Comparison of ENCODE assay signal across 30 cellular contexts in genomic region chr12:32702470-32702869, GRCh38. TPM values are rescaled to one million over a fixed set of nuclear protein-coding genes. Genes with fewer than 3 reads are reported as not detected.
A peak's percentile ranks its signal among the peaks of the same experiment; 100 is the strongest.
DNase-seq lines count a peak whose midpoint lies in the region; ATAC-seq and TF ChIP-seq lines count a peak whose summit lies in the region.
"Had no signal": no experiment of that assay in that cellular context is flagged by ENCODE, and none has a peak within 500 bp of the region (broad histone marks: within the 10 kb centered on the region; RNA-seq: fewer than 3 reads in every experiment).

No MANE protein-coding gene starts in this region.

- H3K27ac Mint-ChIP-seq in activated T-cell treated with anti-CD3 and anti-CD28 coated beads, Interleukin-2, amount 50 U/mL, for 24 hours: peak overlapping the region; percentile 34
- no peak overlapping the region for H3K27ac Mint-ChIP-seq in WTC11
- H3K27ac Mint-ChIP-seq: activated CD4-positive, alpha-beta T cell treated with anti-CD3 and anti-CD28 coated beads for 36 hours; activated CD8-positive, alpha-beta T cell treated with anti-CD3 and anti-CD28 coated beads for 36 hours; activated T-helper 17 cell treated with anti-CD3 and anti-CD28 coated beads, Interleukin-2, amount 50 U/mL, for 72 hours; IgD-negative memory B cell; type B pancreatic cell had no signal

- no peak overlapping the region for H3K4me3 ChIP-seq in fibroblast of mammary gland (ENCODE audit: control insufficient read depth, low read depth, low read length)
- no peak overlapping the region for H3K4me3 ChIP-seq in left ventricle myocardium inferior
- H3K4me3 ChIP-seq: left lung, pancreas, PC-9 had no signal

- TF ChIP-seq CTCF in fibroblast of mammary gland (conservative IDR thresholded peaks at IDR 0.05; ENCODE audit: control insufficient read depth, insufficient read depth, low read depth, low read length) (no peak), left ventricle myocardium inferior (IDR thresholded peaks at IDR 0.05; ENCODE audit: borderline replicate concordance) (no peak), GM13976 (IDR thresholded peaks at IDR 0.05; ENCODE audit: borderline replicate concordance, control extremely low read depth, extremely low read depth, insufficient read depth, missing control alignments) (no peak), WTC11 (IDR thresholded peaks at IDR 0.05) (no peak)

- no peaks in the 10 kb centered on the region for H3K27me3 Mint-ChIP-seq in activated T-cell treated with anti-CD3 and anti-CD28 coated beads, Interleukin-2, amount 50 U/mL, for 24 hours
- no peaks in the 10 kb centered on the region for H3K27me3 Mint-ChIP-seq in activated T-cell treated with anti-CD3 and anti-CD28 coated beads, Interleukin-2, amount 50 U/mL, for 4 hours (ENCODE audit: low read depth)
- no peaks in the 10 kb centered on the region for H3K27me3 Mint-ChIP-seq in WTC11 (ENCODE audit: low read depth)
- H3K27me3 Mint-ChIP-seq: activated CD4-positive, alpha-beta T cell treated with anti-CD3 and anti-CD28 coated beads for 36 hours; activated CD8-positive, alpha-beta T cell treated with anti-CD3 and anti-CD28 coated beads for 36 hours; activated T-helper 17 cell treated with anti-CD3 and anti-CD28 coated beads, Interleukin-2, amount 50 U/mL, for 72 hours; CD4-positive, CD25-positive, alpha-beta regulatory T cell; IgD-negative memory B cell; type B pancreatic cell had no signal

- H3K27ac ChIP-seq in left ventricle myocardium inferior (replicated peaks): no peak overlapping the region
- H3K27ac ChIP-seq: 22Rv1, left lung, pancreas, PC-9 had no signal

- peaks cover 20% of the 10 kb centered on the region for H3K4me1 Mint-ChIP-seq in activated T-cell treated with anti-CD3 and anti-CD28 coated beads, Interleukin-2, amount 50 U/mL, for 24 hours (ENCODE audit: low read depth)
- H3K4me1 Mint-ChIP-seq in activated T-cell treated with anti-CD3 and anti-CD28 coated beads, Interleukin-2, amount 50 U/mL, for 4 hours (ENCODE audit: low read depth): peaks cover 3% of the 10 kb centered on the region
- peaks cover 6% of the 10 kb centered on the region for H3K4me1 Mint-ChIP-seq in WTC11

- H3K36me3 Mint-ChIP-seq in activated T-cell treated with anti-CD3 and anti-CD28 coated beads, Interleukin-2, amount 50 U/mL, for 24 hours (ENCODE audit: low read depth): peaks cover 46% of the 10 kb centered on the region
- H3K36me3 Mint-ChIP-seq in activated T-cell treated with anti-CD3 and anti-CD28 coated beads, Interleukin-2, amount 50 U/mL, for 4 hours (ENCODE audit: insufficient read depth): peaks cover 12% of the 10 kb centered on the region
- H3K36me3 Mint-ChIP-seq in WTC11: peaks cover 8% of the 10 kb centered on the region
- H3K36me3 Mint-ChIP-seq: activated naive CD4-positive, alpha-beta T cell treated with anti-CD3 and anti-CD28 coated beads, Interleukin-2, amount 50 U/mL, for 72 hours; IgD-negative memory B cell had no signal

- POLR2A ChIA-PET in WTC11 (lab: Charles Lee): no interaction called here

- intact Hi-C loops in left ventricle myocardium inferior (cut with micrococcal nuclease): no loop called here

- H3K9me3 Mint-ChIP-seq in activated T-cell treated with anti-CD3 and anti-CD28 coated beads, Interleukin-2, amount 50 U/mL, for 24 hours: no peaks in the 10 kb centered on the region
- H3K9me3 Mint-ChIP-seq in activated T-cell treated with anti-CD3 and anti-CD28 coated beads, Interleukin-2, amount 50 U/mL, for 4 hours: no peaks in the 10 kb centered on the region
- no peaks in the 10 kb centered on the region for H3K9me3 Mint-ChIP-seq in WTC11
- H3K9me3 Mint-ChIP-seq: activated CD8-positive, alpha-beta T cell treated with anti-CD3 and anti-CD28 coated beads for 36 hours; activated naive CD4-positive, alpha-beta T cell treated with anti-CD3 and anti-CD28 coated beads, Interleukin-2, amount 50 U/mL, for 72 hours; activated T-helper 17 cell treated with anti-CD3 and anti-CD28 coated beads, Interleukin-2, amount 50 U/mL, for 72 hours; IgD-negative memory B cell; neural crest cell; type B pancreatic cell had no signal

- H3K4me1 ChIP-seq in left ventricle myocardium inferior: no peaks in the 10 kb centered on the region
- H3K4me1 ChIP-seq: left lung had no signal

- in situ Hi-C loops in GM13976 (cut with MboI; ENCODE audit: low sequenced_read_pairs, unreplicated experiment): no loop called here

- H3K9me3 ChIP-seq in left ventricle myocardium inferior (replicated peaks): no peaks in the 10 kb centered on the region
- H3K9me3 ChIP-seq: left lung, pancreas had no signal

- no peak for ATAC-seq in activated T-cell treated with anti-CD3 and anti-CD28 coated beads, Interleukin-2, amount 50 U/mL, for 4 hours
- no peak for ATAC-seq in HG02852 (IDR thresholded peaks at IDR 0.05; ENCODE audit: unreplicated experiment)
- ATAC-seq in WTC11: no peak
- ATAC-seq: activated CD4-positive, alpha-beta T cell treated with anti-CD3 and anti-CD28 coated beads for 36 hours; activated CD8-positive, alpha-beta T cell treated with anti-CD3 and anti-CD28 coated beads for 36 hours; activated naive CD4-positive, alpha-beta T cell treated with anti-CD3 and anti-CD28 coated beads, Interleukin-2, amount 50 U/mL, for 72 hours; activated T-helper 17 cell treated with anti-CD3 and anti-CD28 coated beads, Interleukin-2, amount 50 U/mL, for 72 hours; left lung; pancreas had no signal

- CTCF ChIA-PET in WTC11 (lab: Charles Lee): interaction anchor here (1.5 to 1.8 kb wide), 2 partner anchors 13 to 53 kb away, joined by 5 to 9 read pairs; partner anchors contain the start of gene YARS2

- no peak overlapping the region for H3K4me3 Mint-ChIP-seq in activated T-cell treated with anti-CD3 and anti-CD28 coated beads, Interleukin-2, amount 50 U/mL, for 24 hours
- no peak overlapping the region for H3K4me3 Mint-ChIP-seq in activated T-cell treated with anti-CD3 and anti-CD28 coated beads, Interleukin-2, amount 50 U/mL, for 4 hours
- H3K4me3 Mint-ChIP-seq in WTC11: no peak overlapping the region
- H3K4me3 Mint-ChIP-seq: activated CD4-positive, alpha-beta T cell treated with anti-CD3 and anti-CD28 coated beads for 36 hours; activated CD8-positive, alpha-beta T cell treated with anti-CD3 and anti-CD28 coated beads for 36 hours; activated T-helper 17 cell treated with anti-CD3 and anti-CD28 coated beads, Interleukin-2, amount 50 U/mL, for 72 hours; CD4-positive, CD25-positive, alpha-beta regulatory T cell; IgD-negative memory B cell; neural crest cell; type B pancreatic cell had no signal

- peaks cover 24% of the 10 kb centered on the region for H3K36me3 ChIP-seq in left ventricle myocardium inferior
- H3K36me3 ChIP-seq: pancreas had no signal

- no peaks in the 10 kb centered on the region for H3K27me3 ChIP-seq in left ventricle myocardium inferior (ENCODE audit: low read depth)
- H3K27me3 ChIP-seq: left lung, pancreas had no signal

- DNase-seq in activated T-cell treated with anti-CD3 and anti-CD28 coated beads, Interleukin-2, amount 50 U/mL, for 24 hours: no peak
- DNase-seq in activated T-cell treated with anti-CD3 and anti-CD28 coated beads, Interleukin-2, amount 50 U/mL, for 4 hours: no peak
- peak; percentile 13 for DNase-seq in RKO (ENCODE audit: low spot score)
- DNase-seq in fibroblast of mammary gland (ENCODE audit: low read depth): peak; percentile 23
- DNase-seq in left ventricle myocardium inferior: no peak
- DNase-seq in GM13976 (ENCODE audit: low spot score): no peak
- DNase-seq in WTC11 (ENCODE audit: low spot score): no peak
- DNase-seq: activated CD4-positive, alpha-beta T cell treated with anti-CD3 and anti-CD28 coated beads for 36 hours; activated CD8-positive, alpha-beta memory T cell treated with anti-CD3 and anti-CD28 coated beads, Interleukin-2, amount 50 U/mL, for 48 hours; activated CD8-positive, alpha-beta T cell treated with anti-CD3 and anti-CD28 coated beads for 36 hours; AML-193; Calu3; CD4-positive, CD25-positive, alpha-beta regulatory T cell; DND-41; left lung; NCI-H2081; NCI-H226; NCI-H526 treated with DMSO at 0.1 percent for 48 hours; pancreas; PC-9; Right ventricle myocardium superior; small intestine; stimulated activated naive CD4-positive, alpha-beta T cell had no signal

TF ChIP-seq in WTC11, 78 proteins besides CTCF, POLR2A, EP300 and RAD21 (continues in another document):
- no peak for TF ChIP-seq HMGXB4 (CRISPR knock-in tag; IDR thresholded peaks at IDR 0.05)
- no peak for TF ChIP-seq ZBTB43 (CRISPR knock-in tag; IDR thresholded peaks at IDR 0.05)
- TF ChIP-seq SMAD4 (CRISPR knock-in tag; IDR thresholded peaks at IDR 0.05): no peak
- TF ChIP-seq NFYB (CRISPR knock-in tag; conservative IDR thresholded peaks at IDR 0.05; ENCODE audit: low read depth): no peak
- no peak for TF ChIP-seq RORB (CRISPR knock-in tag; IDR thresholded peaks at IDR 0.05)
- no peak for TF ChIP-seq ZNF423 (CRISPR knock-in tag; IDR thresholded peaks at IDR 0.05)
- TF ChIP-seq MXD4 (CRISPR knock-in tag; IDR thresholded peaks at IDR 0.05; ENCODE audit: borderline replicate concordance): no peak

RNA-seq across cellular contexts. Expression of gene DNM1L, which starts 23.4 kb away (rescaled TPM):
- total RNA-seq in activated T-cell treated with anti-CD3 and anti-CD28 coated beads, Interleukin-2, amount 50 U/mL, for 4 hours: 10 to 100 TPM; 54.2 to 63.0 (median 55.1) TPM
- total RNA-seq in left ventricle myocardium inferior (59.6 TPM), WTC11 (2021) (70.3 to 75.2 TPM (median 74.3 TPM) in 3 replicates)

RNA-seq across cellular contexts. Expression of gene YARS2, which starts 53.2 kb away (rescaled TPM):
- total RNA-seq in activated T-cell treated with anti-CD3 and anti-CD28 coated beads, Interleukin-2, amount 50 U/mL, for 4 hours: 10 to 100 TPM; 27.5 to 33.6 (median 30.2) TPM
- total RNA-seq in left ventricle myocardium inferior (11.6 TPM), WTC11 (2021) (36.6 to 41.4 TPM (median 38.6 TPM) in 3 replicates)

Comparison
In these comparisons a context has a peak if more than half of its experiments do, and no peak if none do; other contexts are left out.
1. DNase-seq: peak in RKO (single experiment) and fibroblast of mammary gland (single experiment); none in activated T-cell treated with anti-CD3 and anti-CD28 coated beads, Interleukin-2, amount 50 U/mL, for 24 hours (single experiment), activated T-cell treated with anti-CD3 and anti-CD28 coated beads, Interleukin-2, amount 50 U/mL, for 4 hours (single experiment), left ventricle myocardium inferior (single experiment), GM13976 (single experiment) and WTC11 (single experiment).